1 cellular context compared by ENCODE assay signal in the genomic region with DNA sequence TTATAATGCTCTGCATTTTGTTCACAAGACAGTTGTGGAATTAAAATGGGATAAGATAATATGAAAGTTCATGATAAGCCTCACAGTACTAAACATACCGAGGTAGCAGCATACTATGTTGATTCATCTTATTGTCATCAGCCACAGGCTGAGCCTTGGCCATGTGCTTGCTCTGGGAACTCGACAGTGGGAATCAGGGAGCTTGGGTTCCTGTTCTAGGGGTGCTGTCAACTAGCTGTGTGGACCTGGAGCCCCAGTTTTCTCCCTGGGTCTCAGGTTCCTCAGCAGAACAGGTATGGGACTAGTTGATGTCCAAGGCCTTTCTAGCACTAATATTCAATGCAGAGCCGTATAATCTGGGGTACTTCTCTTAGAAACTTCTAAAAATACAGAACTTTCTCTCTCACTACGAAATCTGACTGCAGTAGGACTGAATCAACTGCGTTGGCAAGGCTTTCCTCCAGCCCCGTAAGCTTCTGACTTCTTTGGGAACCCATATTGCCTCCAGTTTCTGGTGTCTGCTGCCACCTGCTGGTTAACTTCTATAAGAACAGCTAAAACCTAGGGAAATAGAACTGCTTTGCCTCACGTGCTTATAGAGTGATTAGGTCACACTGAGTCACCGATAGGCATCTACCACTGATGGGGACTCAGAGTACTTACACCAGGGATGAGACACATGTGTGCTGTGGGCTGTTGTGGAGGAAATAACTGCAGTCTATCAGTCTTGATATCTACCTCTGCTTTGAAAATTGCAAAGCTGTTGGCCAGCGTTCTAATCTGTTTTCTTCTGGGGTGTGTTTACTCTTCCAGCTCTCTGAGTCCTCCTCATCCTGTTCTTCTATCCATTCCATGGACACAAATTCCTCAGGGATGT.
A peak's percentile ranks its signal among the peaks of the same experiment; 100 is the strongest.
TF ChIP-seq lines count a peak whose summit lies in the region.

No MANE protein-coding gene starts in this region.

TF ChIP-seq in K562, 482 proteins besides CTCF, POLR2A, EP300 and RAD21 (continued from another document and continues in another):
- TF ChIP-seq, protein P1, sequence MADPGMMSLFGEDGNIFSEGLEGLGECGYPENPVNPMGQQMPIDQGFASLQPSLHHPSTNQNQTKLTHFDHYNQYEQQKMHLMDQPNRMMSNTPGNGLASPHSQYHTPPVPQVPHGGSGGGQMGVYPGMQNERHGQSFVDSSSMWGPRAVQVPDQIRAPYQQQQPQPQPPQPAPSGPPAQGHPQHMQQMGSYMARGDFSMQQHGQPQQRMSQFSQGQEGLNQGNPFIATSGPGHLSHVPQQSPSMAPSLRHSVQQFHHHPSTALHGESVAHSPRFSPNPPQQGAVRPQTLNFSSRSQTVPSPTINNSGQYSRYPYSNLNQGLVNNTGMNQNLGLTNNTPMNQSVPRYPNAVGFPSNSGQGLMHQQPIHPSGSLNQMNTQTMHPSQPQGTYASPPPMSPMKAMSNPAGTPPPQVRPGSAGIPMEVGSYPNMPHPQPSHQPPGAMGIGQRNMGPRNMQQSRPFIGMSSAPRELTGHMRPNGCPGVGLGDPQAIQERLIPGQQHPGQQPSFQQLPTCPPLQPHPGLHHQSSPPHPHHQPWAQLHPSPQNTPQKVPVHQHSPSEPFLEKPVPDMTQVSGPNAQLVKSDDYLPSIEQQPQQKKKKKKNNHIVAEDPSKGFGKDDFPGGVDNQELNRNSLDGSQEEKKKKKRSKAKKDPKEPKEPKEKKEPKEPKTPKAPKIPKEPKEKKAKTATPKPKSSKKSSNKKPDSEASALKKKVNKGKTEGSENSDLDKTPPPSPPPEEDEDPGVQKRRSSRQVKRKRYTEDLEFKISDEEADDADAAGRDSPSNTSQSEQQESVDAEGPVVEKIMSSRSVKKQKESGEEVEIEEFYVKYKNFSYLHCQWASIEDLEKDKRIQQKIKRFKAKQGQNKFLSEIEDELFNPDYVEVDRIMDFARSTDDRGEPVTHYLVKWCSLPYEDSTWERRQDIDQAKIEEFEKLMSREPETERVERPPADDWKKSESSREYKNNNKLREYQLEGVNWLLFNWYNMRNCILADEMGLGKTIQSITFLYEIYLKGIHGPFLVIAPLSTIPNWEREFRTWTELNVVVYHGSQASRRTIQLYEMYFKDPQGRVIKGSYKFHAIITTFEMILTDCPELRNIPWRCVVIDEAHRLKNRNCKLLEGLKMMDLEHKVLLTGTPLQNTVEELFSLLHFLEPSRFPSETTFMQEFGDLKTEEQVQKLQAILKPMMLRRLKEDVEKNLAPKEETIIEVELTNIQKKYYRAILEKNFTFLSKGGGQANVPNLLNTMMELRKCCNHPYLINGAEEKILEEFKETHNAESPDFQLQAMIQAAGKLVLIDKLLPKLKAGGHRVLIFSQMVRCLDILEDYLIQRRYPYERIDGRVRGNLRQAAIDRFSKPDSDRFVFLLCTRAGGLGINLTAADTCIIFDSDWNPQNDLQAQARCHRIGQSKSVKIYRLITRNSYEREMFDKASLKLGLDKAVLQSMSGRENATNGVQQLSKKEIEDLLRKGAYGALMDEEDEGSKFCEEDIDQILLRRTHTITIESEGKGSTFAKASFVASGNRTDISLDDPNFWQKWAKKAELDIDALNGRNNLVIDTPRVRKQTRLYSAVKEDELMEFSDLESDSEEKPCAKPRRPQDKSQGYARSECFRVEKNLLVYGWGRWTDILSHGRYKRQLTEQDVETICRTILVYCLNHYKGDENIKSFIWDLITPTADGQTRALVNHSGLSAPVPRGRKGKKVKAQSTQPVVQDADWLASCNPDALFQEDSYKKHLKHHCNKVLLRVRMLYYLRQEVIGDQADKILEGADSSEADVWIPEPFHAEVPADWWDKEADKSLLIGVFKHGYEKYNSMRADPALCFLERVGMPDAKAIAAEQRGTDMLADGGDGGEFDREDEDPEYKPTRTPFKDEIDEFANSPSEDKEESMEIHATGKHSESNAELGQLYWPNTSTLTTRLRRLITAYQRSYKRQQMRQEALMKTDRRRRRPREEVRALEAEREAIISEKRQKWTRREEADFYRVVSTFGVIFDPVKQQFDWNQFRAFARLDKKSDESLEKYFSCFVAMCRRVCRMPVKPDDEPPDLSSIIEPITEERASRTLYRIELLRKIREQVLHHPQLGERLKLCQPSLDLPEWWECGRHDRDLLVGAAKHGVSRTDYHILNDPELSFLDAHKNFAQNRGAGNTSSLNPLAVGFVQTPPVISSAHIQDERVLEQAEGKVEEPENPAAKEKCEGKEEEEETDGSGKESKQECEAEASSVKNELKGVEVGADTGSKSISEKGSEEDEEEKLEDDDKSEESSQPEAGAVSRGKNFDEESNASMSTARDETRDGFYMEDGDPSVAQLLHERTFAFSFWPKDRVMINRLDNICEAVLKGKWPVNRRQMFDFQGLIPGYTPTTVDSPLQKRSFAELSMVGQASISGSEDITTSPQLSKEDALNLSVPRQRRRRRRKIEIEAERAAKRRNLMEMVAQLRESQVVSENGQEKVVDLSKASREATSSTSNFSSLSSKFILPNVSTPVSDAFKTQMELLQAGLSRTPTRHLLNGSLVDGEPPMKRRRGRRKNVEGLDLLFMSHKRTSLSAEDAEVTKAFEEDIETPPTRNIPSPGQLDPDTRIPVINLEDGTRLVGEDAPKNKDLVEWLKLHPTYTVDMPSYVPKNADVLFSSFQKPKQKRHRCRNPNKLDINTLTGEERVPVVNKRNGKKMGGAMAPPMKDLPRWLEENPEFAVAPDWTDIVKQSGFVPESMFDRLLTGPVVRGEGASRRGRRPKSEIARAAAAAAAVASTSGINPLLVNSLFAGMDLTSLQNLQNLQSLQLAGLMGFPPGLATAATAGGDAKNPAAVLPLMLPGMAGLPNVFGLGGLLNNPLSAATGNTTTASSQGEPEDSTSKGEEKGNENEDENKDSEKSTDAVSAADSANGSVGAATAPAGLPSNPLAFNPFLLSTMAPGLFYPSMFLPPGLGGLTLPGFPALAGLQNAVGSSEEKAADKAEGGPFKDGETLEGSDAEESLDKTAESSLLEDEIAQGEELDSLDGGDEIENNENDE (IDR thresholded peaks at IDR 0.05; ENCODE audit: low read depth, low read length): no peak
- TF ChIP-seq MYC (IDR thresholded peaks at IDR 0.05; ENCODE audit: low read depth, low read length) (peak; percentile 64), MYC (CRISPR knock-in tag; IDR thresholded peaks at IDR 0.05; ENCODE audit: borderline replicate concordance, low read depth) (no peak), ZNF165 (CRISPR knock-in tag; IDR thresholded peaks at IDR 0.05; ENCODE audit: borderline replicate concordance) (no peak), HDAC1 (IDR thresholded peaks at IDR 0.05) (no peak), L3MBTL2 (IDR thresholded peaks at IDR 0.05) (peak; percentile 70), CREM (IDR thresholded peaks at IDR 0.05; ENCODE audit: low read depth) (peak; percentile 69), DNMT1 (IDR thresholded peaks at IDR 0.05) (no peak), KDM1A (IDR thresholded peaks at IDR 0.05) (peak in 1 of 2 experiments; percentile 41; a peak in 1 of 4 replicates)
- TF ChIP-seq, protein P2, sequence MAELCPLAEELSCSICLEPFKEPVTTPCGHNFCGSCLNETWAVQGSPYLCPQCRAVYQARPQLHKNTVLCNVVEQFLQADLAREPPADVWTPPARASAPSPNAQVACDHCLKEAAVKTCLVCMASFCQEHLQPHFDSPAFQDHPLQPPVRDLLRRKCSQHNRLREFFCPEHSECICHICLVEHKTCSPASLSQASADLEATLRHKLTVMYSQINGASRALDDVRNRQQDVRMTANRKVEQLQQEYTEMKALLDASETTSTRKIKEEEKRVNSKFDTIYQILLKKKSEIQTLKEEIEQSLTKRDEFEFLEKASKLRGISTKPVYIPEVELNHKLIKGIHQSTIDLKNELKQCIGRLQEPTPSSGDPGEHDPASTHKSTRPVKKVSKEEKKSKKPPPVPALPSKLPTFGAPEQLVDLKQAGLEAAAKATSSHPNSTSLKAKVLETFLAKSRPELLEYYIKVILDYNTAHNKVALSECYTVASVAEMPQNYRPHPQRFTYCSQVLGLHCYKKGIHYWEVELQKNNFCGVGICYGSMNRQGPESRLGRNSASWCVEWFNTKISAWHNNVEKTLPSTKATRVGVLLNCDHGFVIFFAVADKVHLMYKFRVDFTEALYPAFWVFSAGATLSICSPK (IDR thresholded peaks at IDR 0.05; ENCODE audit: borderline replicate concordance): no peak
- TF ChIP-seq, protein P3, sequence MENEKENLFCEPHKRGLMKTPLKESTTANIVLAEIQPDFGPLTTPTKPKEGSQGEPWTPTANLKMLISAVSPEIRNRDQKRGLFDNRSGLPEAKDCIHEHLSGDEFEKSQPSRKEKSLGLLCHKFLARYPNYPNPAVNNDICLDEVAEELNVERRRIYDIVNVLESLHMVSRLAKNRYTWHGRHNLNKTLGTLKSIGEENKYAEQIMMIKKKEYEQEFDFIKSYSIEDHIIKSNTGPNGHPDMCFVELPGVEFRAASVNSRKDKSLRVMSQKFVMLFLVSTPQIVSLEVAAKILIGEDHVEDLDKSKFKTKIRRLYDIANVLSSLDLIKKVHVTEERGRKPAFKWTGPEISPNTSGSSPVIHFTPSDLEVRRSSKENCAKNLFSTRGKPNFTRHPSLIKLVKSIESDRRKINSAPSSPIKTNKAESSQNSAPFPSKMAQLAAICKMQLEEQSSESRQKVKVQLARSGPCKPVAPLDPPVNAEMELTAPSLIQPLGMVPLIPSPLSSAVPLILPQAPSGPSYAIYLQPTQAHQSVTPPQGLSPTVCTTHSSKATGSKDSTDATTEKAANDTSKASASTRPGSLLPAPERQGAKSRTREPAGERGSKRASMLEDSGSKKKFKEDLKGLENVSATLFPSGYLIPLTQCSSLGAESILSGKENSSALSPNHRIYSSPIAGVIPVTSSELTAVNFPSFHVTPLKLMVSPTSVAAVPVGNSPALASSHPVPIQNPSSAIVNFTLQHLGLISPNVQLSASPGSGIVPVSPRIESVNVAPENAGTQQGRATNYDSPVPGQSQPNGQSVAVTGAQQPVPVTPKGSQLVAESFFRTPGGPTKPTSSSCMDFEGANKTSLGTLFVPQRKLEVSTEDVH (IDR thresholded peaks at IDR 0.05; ENCODE audit: low read depth, partially characterized antibody): no peak
- TF ChIP-seq, protein P4, sequence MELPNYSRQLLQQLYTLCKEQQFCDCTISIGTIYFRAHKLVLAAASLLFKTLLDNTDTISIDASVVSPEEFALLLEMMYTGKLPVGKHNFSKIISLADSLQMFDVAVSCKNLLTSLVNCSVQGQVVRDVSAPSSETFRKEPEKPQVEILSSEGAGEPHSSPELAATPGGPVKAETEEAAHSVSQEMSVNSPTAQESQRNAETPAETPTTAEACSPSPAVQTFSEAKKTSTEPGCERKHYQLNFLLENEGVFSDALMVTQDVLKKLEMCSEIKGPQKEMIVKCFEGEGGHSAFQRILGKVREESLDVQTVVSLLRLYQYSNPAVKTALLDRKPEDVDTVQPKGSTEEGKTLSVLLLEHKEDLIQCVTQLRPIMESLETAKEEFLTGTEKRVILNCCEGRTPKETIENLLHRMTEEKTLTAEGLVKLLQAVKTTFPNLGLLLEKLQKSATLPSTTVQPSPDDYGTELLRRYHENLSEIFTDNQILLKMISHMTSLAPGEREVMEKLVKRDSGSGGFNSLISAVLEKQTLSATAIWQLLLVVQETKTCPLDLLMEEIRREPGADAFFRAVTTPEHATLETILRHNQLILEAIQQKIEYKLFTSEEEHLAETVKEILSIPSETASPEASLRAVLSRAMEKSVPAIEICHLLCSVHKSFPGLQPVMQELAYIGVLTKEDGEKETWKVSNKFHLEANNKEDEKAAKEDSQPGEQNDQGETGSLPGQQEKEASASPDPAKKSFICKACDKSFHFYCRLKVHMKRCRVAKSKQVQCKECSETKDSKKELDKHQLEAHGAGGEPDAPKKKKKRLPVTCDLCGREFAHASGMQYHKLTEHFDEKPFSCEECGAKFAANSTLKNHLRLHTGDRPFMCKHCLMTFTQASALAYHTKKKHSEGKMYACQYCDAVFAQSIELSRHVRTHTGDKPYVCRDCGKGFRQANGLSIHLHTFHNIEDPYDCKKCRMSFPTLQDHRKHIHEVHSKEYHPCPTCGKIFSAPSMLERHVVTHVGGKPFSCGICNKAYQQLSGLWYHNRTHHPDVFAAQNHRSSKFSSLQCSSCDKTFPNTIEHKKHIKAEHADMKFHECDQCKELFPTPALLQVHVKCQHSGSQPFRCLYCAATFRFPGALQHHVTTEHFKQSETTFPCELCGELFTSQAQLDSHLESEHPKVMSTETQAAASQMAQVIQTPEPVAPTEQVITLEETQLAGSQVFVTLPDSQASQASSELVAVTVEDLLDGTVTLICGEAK (IDR thresholded peaks at IDR 0.05): no peak
- TF ChIP-seq, protein P4 (CRISPR knock-in tag; IDR thresholded peaks at IDR 0.05): no peak
- TF ChIP-seq, protein P5, sequence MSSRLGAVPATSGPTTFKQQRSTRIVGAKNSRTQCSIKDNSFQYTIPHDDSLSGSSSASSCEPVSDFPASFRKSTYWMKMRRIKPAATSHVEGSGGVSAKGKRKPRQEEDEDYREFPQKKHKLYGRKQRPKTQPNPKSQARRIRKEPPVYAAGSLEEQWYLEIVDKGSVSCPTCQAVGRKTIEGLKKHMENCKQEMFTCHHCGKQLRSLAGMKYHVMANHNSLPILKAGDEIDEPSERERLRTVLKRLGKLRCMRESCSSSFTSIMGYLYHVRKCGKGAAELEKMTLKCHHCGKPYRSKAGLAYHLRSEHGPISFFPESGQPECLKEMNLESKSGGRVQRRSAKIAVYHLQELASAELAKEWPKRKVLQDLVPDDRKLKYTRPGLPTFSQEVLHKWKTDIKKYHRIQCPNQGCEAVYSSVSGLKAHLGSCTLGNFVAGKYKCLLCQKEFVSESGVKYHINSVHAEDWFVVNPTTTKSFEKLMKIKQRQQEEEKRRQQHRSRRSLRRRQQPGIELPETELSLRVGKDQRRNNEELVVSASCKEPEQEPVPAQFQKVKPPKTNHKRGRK (tag; IDR thresholded peaks at IDR 0.05): no peak
- TF ChIP-seq, protein P6, sequence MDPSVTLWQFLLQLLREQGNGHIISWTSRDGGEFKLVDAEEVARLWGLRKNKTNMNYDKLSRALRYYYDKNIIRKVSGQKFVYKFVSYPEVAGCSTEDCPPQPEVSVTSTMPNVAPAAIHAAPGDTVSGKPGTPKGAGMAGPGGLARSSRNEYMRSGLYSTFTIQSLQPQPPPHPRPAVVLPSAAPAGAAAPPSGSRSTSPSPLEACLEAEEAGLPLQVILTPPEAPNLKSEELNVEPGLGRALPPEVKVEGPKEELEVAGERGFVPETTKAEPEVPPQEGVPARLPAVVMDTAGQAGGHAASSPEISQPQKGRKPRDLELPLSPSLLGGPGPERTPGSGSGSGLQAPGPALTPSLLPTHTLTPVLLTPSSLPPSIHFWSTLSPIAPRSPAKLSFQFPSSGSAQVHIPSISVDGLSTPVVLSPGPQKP (CRISPR knock-in tag; IDR thresholded peaks at IDR 0.05): no peak
